ENCODE assay signal across 1 cellular context in genomic region chr17:69298120-69298722, GRCh38. TPM values are rescaled to one million over a fixed set of nuclear protein-coding genes. Genes with fewer than 3 reads are reported as not detected.
"Had no signal": no experiment of that assay in that cellular context is flagged by ENCODE, and none has a peak within 500 bp of the region (broad histone marks: within the 10 kb centered on the region; RNA-seq: fewer than 3 reads in every experiment).

No MANE protein-coding gene starts in this region.

RNA-seq across cellular contexts. Expression of gene ABCA5, which starts 28.7 kb away (rescaled TPM):
- total RNA-seq: SJCRH30 had no signal
